Comparison of ENCODE assay signal across 9 cellular contexts in genomic region chr17:6775871-6776405, GRCh38. TPM values are rescaled to one million over a fixed set of nuclear protein-coding genes. Genes with fewer than 3 reads are reported as not detected.
A peak's percentile ranks its signal among the peaks of the same experiment; 100 is the strongest.
DNase-seq lines count a peak whose midpoint lies in the region; ATAC-seq and TF ChIP-seq lines count a peak whose summit lies in the region.
"Had no signal": no experiment of that assay in that cellular context is flagged by ENCODE, and none has a peak within 500 bp of the region (broad histone marks: within the 10 kb centered on the region; RNA-seq: fewer than 3 reads in every experiment).

TSS of gene FBXO39 (plus strand) at chr17:6776215. CDS start at chr17:6779869, 3,654 bp downstream.

- ATAC-seq in heart right ventricle (peak; percentile 29 to 68 (median 58)), left lung (peak; percentile 61), aorta (ENCODE audit: low FRiP score) (peak; percentile 38)

- H3K4me1 Mint-ChIP-seq in HFFc6 (ENCODE audit: low read depth) = no peaks in the 10 kb centered on the region

- H3K36me3 Mint-ChIP-seq in HFFc6 (ENCODE audit: low read depth) = peaks cover 20% of the 10 kb centered on the region

- peaks cover 0 to 71% (median 28%) of the 10 kb centered on the region in 11 donors for H3K9me3 ChIP-seq in heart right ventricle
- H3K9me3 ChIP-seq in left ventricle myocardium inferior (replicated peaks) = peaks cover 57% of the 10 kb centered on the region
- H3K9me3 ChIP-seq in left lung = peaks cover 0 to 34% of the 10 kb centered on the region in 2 donors
- peaks cover 15% of the 10 kb centered on the region for H3K9me3 ChIP-seq in aorta (ENCODE audit: control insufficient read depth, low read length)

- H3K27me3 ChIP-seq in heart right ventricle (peaks cover 0 to 49% (median 15%) of the 10 kb centered on the region in 7 donors), left ventricle myocardium inferior (ENCODE audit: low read depth) (peaks cover 56% of the 10 kb centered on the region), left lung (peaks cover 14 to 46% of the 10 kb centered on the region in 2 donors), aorta (ENCODE audit: control insufficient read depth in 1 of 2, insufficient read depth in 2 of 2, low read length in 1 of 2) (no peaks in the 10 kb centered on the region)

- DNase-seq in heart right ventricle = peak in 1 of 2 donors; percentile 25
- no peak for DNase-seq in left ventricle myocardium inferior
- DNase-seq in coronary artery (ENCODE audit: low spot score) = no peak
- DNase-seq in left lung = peak in 1 of 2 donors; percentile 75
- DNase-seq in aorta = no peak
- no peak for DNase-seq in DMS53 treated with DMSO at 0.1 percent for 48 hours (lab: John Stamatoyannopoulos, UW; ENCODE audit: unreplicated experiment)
- DNase-seq in HFFc6 = no peak
- DNase-seq in NCI-H2081 (lab: John Stamatoyannopoulos, UW) = no peak
- DNase-seq: C1 segment of cervical spinal cord had no signal

- H3K4me3 Mint-ChIP-seq in HFFc6 = no peak within 1 kb of the TSS

- H3K4me3 ChIP-seq in heart right ventricle = no peak within 1 kb of the TSS
- H3K4me3 ChIP-seq in left ventricle myocardium inferior = no peak within 1 kb of the TSS
- peak within 1 kb of the TSS; percentile 21 for H3K4me3 ChIP-seq in coronary artery
- H3K4me3 ChIP-seq in left lung = no peak within 1 kb of the TSS
- H3K4me3 ChIP-seq in aorta (ENCODE audit: low read length in 2 of 2) = no peak within 1 kb of the TSS

- 2 to 4% methylated on average over 49 of the region's 49 CpGs for WGBS in heart right ventricle, 2 donors
- 1 to 2% methylated on average over 48 to 49 of the region's 49 CpGs for WGBS in aorta, 2 donors

- no peak within 1 kb of the TSS for H3K27ac ChIP-seq in heart right ventricle
- no peak within 1 kb of the TSS for H3K27ac ChIP-seq in left ventricle myocardium inferior (replicated peaks)
- no peak within 1 kb of the TSS for H3K27ac ChIP-seq in coronary artery
- no peak within 1 kb of the TSS for H3K27ac ChIP-seq in left lung
- H3K27ac ChIP-seq in aorta (ENCODE audit: low read depth in 1 of 2, low read length in 2 of 2) = no peak within 1 kb of the TSS

- H3K27ac Mint-ChIP-seq in HFFc6 = no peak within 1 kb of the TSS

- peaks cover 0 to 7% (median 0%) of the 10 kb centered on the region in 9 donors for H3K4me1 ChIP-seq in heart right ventricle
- peaks cover 7% of the 10 kb centered on the region for H3K4me1 ChIP-seq in left ventricle myocardium inferior
- H3K4me1 ChIP-seq in left lung = peaks cover 0 to 6% of the 10 kb centered on the region in 2 donors
- no peaks in the 10 kb centered on the region for H3K4me1 ChIP-seq in aorta (ENCODE audit: control insufficient read depth in 1 of 2, insufficient read depth in 2 of 2, low read length in 2 of 2)

- TF ChIP-seq CTCF in heart right ventricle (IDR thresholded peaks at IDR 0.05) (no peak), left ventricle myocardium inferior (IDR thresholded peaks at IDR 0.05; ENCODE audit: borderline replicate concordance) (no peak), coronary artery (IDR thresholded peaks at IDR 0.05) (no peak), left lung (IDR thresholded peaks at IDR 0.05) (no peak), HFFc6 (IDR thresholded peaks at IDR 0.05) (no peak)

- H3K9me3 Mint-ChIP-seq in HFFc6 = peaks cover 23% of the 10 kb centered on the region; the same call in 1 of the 2 replicates

- intact Hi-C loops in heart right ventricle (cut with DNase I) = no loop called here
- intact Hi-C loops in left ventricle myocardium inferior (cut with micrococcal nuclease) = no loop called here
- intact Hi-C loops in left lung (cut with DNase I) = no loop called here
- intact Hi-C loops in aorta (cut with DNase I) = no loop called here

- H3K36me3 ChIP-seq in heart right ventricle (peaks cover 4 to 37% (median 32%) of the 10 kb centered on the region in 9 donors), left ventricle myocardium inferior (peaks cover 32% of the 10 kb centered on the region), left lung (peaks cover 0 to 41% of the 10 kb centered on the region in 2 donors), aorta (ENCODE audit: control insufficient read depth in 1 of 2, insufficient read depth in 2 of 2, low read length in 1 of 2) (peaks cover 1 to 3% of the 10 kb centered on the region in 2 donors)

- peaks cover 32% of the 10 kb centered on the region for H3K27me3 Mint-ChIP-seq in HFFc6 (ENCODE audit: insufficient read depth)

RNA-seq across cellular contexts. Expression of gene FBXO39, which starts in this region (rescaled TPM):
- total RNA-seq in heart right ventricle (under 1 TPM in 1 of 10 donors, not detected in 9; 0.26 TPM), left ventricle myocardium inferior (not detected), left lung (under 1 TPM in 1 of 2 donors, not detected in 1; 0.17 TPM), aorta (1 to 10 TPM in 1 of 2 donors, under 1 TPM in 1; 0.26 to 2.0 TPM)
- polyA plus RNA-seq in heart right ventricle (under 1 TPM; 0.13 to 0.37 TPM), aorta (under 1 TPM in 1 of 2 donors, not detected in 1; 0.26 TPM)
- not detected for total RNA-seq in HFFc6 (2021; fragmentation: NEBNext Ultra II Directional; extraction: Animal tissue kit (Norgen Biotek cat#: 25700))

Comparison
In these comparisons a context has a peak if more than half of its experiments do, and no peak if none do; other contexts are left out.
1. Peak in ATAC-seq in heart right ventricle; RNA of the gene not detected or under 1 TPM.
2. Peak in ATAC-seq in left lung; RNA of the gene not detected or under 1 TPM.